Comparison of ENCODE assay signal across 1 cellular context in the genomic region with DNA sequence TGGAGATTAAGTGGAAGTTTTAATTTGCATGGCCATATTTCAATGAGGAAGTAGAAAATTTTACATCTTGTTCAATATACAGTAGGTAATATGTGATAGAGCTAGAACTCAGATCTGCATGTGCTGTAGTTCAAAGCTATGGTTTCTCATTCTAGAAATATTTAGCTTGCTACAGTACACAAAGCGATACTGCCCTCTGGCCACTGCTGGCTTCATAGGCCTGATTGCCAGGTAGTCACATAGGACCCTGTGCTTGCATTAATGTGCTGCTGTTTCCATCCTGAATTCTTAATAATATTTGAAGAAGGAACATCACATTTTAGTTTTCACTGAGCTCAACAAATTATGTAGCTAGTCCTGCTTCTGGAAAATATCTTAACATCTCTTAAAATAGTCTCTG.
TF ChIP-seq lines count a peak whose summit lies in the region.

No MANE protein-coding gene starts in this region.

TF ChIP-seq in SK-N-SH treated with all-trans-retinoic acid at 6 μM for 48 hours, 23 proteins besides CTCF, POLR2A, EP300 and RAD21 (continued from another document):
- no peak for TF ChIP-seq ZFP30 (CRISPR knock-in tag; IDR thresholded peaks at IDR 0.05)
- no peak for TF ChIP-seq TCF4 (CRISPR knock-in tag; IDR thresholded peaks at IDR 0.05; ENCODE audit: borderline replicate concordance)
